In the genomic region with DNA sequence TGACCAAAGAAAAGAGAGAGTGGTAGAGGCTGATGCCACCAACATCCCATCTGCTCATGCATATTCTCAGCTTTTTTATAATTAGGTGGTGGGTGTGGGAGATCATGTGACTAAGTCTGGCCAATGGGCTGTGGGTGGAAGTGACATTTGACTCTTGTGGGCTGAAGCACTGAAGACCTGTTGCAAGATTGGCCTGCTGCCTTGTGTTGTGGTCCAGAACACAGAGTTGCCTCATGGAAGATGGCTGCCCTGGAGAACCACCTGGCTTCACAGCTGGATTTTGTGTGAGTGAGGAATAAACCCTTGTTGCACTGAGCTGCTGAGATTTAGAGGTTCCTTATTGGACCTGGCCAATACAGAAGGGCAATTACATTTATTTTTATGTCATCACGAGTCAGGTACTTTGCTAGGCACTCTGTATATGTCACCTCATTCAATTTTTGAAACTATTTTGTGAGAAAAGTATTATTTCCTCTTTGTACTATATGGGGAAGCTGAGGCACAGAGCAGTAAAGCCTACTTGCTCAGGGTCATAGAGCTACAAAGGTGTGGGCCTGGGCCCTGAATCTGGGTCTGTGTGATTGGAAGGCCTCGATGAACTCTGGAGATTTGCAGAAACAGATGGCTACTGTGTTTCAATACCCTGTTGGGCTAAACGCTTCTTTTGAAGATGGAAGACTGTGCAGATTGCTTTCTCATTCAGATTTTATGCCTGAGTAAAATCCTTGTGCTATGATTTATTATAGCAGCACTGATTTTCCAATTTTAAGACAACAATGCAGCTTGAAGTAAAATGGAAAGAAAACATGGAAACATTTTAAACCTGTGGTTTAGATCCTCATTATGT, we compare ENCODE assay signal across 17 cellular contexts.
DNase-seq lines count a peak whose midpoint lies in the region; ATAC-seq, FAIRE-seq and TF ChIP-seq lines count a peak whose summit lies in the region.
"Had no signal": no experiment of that assay in that cellular context is flagged by ENCODE, and none has a peak within 500 bp of the region (broad histone marks: within the 10 kb centered on the region; RNA-seq: fewer than 3 reads in every experiment).

No MANE protein-coding gene starts in this region.

- TF ChIP-seq RAD21 in H1 (IDR thresholded peaks at IDR 0.05 in 1 of 2, conservative IDR thresholded peaks at IDR 0.05 in 1 of 2; ENCODE audit: low read depth in 2 of 2, low read length in 2 of 2): no peak

- no peak overlapping the region for H2AK5ac ChIP-seq in H1 (ENCODE audit: low read depth, low read length)

- H3K36me3 ChIP-seq in H1 (ENCODE audit: control insufficient read depth in 2 of 4, insufficient read depth in 4 of 4, low read length in 3 of 4): no peaks in the 10 kb centered on the region
- H3K36me3 ChIP-seq in spleen: no peaks in the 10 kb centered on the region
- H3K36me3 ChIP-seq: neutrophil, upper lobe of right lung had no signal

- no peak overlapping the region for H3K27ac ChIP-seq in H1 (ENCODE audit: low read depth, low read length)
- no peak overlapping the region for H3K27ac ChIP-seq in spleen
- H3K27ac ChIP-seq: neutrophil, upper lobe of right lung had no signal

- H2AFZ ChIP-seq in H1 (ENCODE audit: low read length): no peak overlapping the region

- peaks cover 0 to 1% of the 10 kb centered on the region in 2 experiments for H4K20me1 ChIP-seq in H1 (replicated peaks in 1 of 2; ENCODE audit: control insufficient read depth in 1 of 2, insufficient read depth in 2 of 2, low read length in 2 of 2)

- peaks cover 15% of the 10 kb centered on the region for H3K4me1 Mint-ChIP-seq in activated CD8-positive, alpha-beta memory T cell treated with anti-CD3 and anti-CD28 coated beads, Interleukin-2, amount 10 ng/mL, durations not matched to agents 7 days and 5 days

- no peak overlapping the region for H3K23ac ChIP-seq in H1 (ENCODE audit: insufficient read length)

- no peak overlapping the region for H3K27ac Mint-ChIP-seq in activated CD8-positive, alpha-beta memory T cell treated with anti-CD3 and anti-CD28 coated beads, Interleukin-2, amount 10 ng/mL, durations not matched to agents 7 days and 5 days

- no peak overlapping the region for H3K14ac ChIP-seq in H1 (ENCODE audit: insufficient read length)

- no peak overlapping the region for H4K5ac ChIP-seq in H1 (ENCODE audit: insufficient read length, low read depth, low read length)

- no peak overlapping the region for H2BK5ac ChIP-seq in H1 (ENCODE audit: low read depth, low read length)

- no peak overlapping the region for H3K4me3 Mint-ChIP-seq in activated CD8-positive, alpha-beta memory T cell treated with anti-CD3 and anti-CD28 coated beads, Interleukin-2, amount 10 ng/mL, durations not matched to agents 7 days and 5 days

- no peak for TF ChIP-seq EP300 in H1 (IDR thresholded peaks at IDR 0.05; ENCODE audit: borderline replicate concordance in 1 of 2, low read depth in 2 of 2, low read length in 2 of 2)

- no peak overlapping the region for H2BK120ac ChIP-seq in H1 (replicated peaks; ENCODE audit: low read depth, low read length)

- no peak overlapping the region for H3K56ac ChIP-seq in H1 (replicated peaks; ENCODE audit: insufficient read length, low read depth, low read length)

- no peaks in the 10 kb centered on the region for H3K79me2 ChIP-seq in H1 (ENCODE audit: control insufficient read depth in 1 of 2, insufficient read depth in 2 of 2, low read length in 2 of 2)

- no peaks in the 10 kb centered on the region for H3K9me3 Mint-ChIP-seq in activated CD8-positive, alpha-beta memory T cell treated with anti-CD3 and anti-CD28 coated beads, Interleukin-2, amount 10 ng/mL, durations not matched to agents 7 days and 5 days (ENCODE audit: low read depth)

- no peak overlapping the region for H2BK15ac ChIP-seq in H1 (ENCODE audit: low read length)

- POLR2A ChIA-PET in H1 (lab: Charles Lee; ENCODE audit: partially characterized antibody): no interaction called here

- no peaks in the 10 kb centered on the region for H3K36me3 Mint-ChIP-seq in activated CD8-positive, alpha-beta memory T cell treated with anti-CD3 and anti-CD28 coated beads, Interleukin-2, amount 10 ng/mL, durations not matched to agents 7 days and 5 days

- WGBS in H1 (ENCODE audit: extremely low coverage in 1 of 2, insufficient coverage in 1 of 2, insufficient read length in 1 of 2, insufficient replicate concordance in 2 of 2, low coverage in 1 of 2, low lambda C conversion rate in 2 of 2, missing lambda C conversion rate in 1 of 2), 2 experiments: 96% methylated on average over 3 of the region's 3 CpGs; no CpG with 5 or more reads in 1 of the 2 experiments
- WGBS in spleen, 5 donors: 83 to 90% (median 84%) methylated on average over 3 of the region's 3 CpGs

- H3K27me3 ChIP-seq in H1 (replicated peaks in 1 of 4; ENCODE audit: control insufficient read depth in 3 of 4, extremely low read depth in 1 of 4, insufficient read depth in 3 of 4, low read length in 3 of 4): no peaks in the 10 kb centered on the region
- H3K27me3 ChIP-seq in spleen (replicated peaks in 1 of 7): peaks cover 0 to 29% (median 0%) of the 10 kb centered on the region in 7 donors
- H3K27me3 ChIP-seq: upper lobe of right lung had no signal

- H2BK12ac ChIP-seq in H1 (ENCODE audit: low read depth, low read length): no peak overlapping the region

- CTCF ChIA-PET in activated CD8-positive, alpha-beta memory T cell treated with anti-CD3 and anti-CD28 coated beads, Interleukin-2, amount 10 ng/mL, durations not matched to agents 7 days and 5 days (lab: Charles Lee): interaction anchor here (2.7 kb wide), 1 partner anchor 11 kb away, joined by 10 read pairs; no protein-coding TSS in a partner anchor
- CTCF ChIA-PET in H1 (lab: Charles Lee; ENCODE audit: partially characterized antibody): interaction anchor here (4.5 kb wide), 1 partner anchor 10 kb away, joined by 17 read pairs; no protein-coding TSS in a partner anchor

- peak; percentile 40 for DNase-seq in activated CD8-positive, alpha-beta memory T cell treated with anti-CD3 and anti-CD28 coated beads, Interleukin-2, amount 10 ng/mL, durations not matched to agents 7 days and 5 days
- DNase-seq in activated CD8-positive, alpha-beta memory T cell treated with anti-CD3 and anti-CD28 coated beads for 24 hours: no peak
- DNase-seq in NCI-H524 (lab: John Stamatoyannopoulos, UW) (peak; percentile 68 to 93), H1 (ENCODE audit: low read depth in 1 of 2, low spot score in 2 of 2) (no peak), spleen (peak; percentile 4), Ammon's horn (ENCODE audit: low spot score) (no peak)
- DNase-seq: activated CD4-positive, alpha-beta T cell treated with anti-CD3 and anti-CD28 coated beads, Interleukin-2, amount 50 U/mL, for 1 hour; activated effector memory CD4-positive, alpha-beta T cell treated with Interleukin-2 at 50 U/mL for 16 hours; DMS53; hypothalamus; NCI-H2081; stimulated activated CD4-positive, alpha-beta T cell treated with anti-CD3 and anti-CD28 coated beads, Interleukin-15, amount 100 ng/mL, for 24 hours; upper lobe of right lung had no signal

- H3K27me3 Mint-ChIP-seq in activated CD8-positive, alpha-beta memory T cell treated with anti-CD3 and anti-CD28 coated beads, Interleukin-2, amount 10 ng/mL, durations not matched to agents 7 days and 5 days: peaks cover 24% of the 10 kb centered on the region

- H3K4me1 ChIP-seq in H1 (replicated peaks in 1 of 4; ENCODE audit: control insufficient read depth in 3 of 4, insufficient read depth in 4 of 4, low read length in 3 of 4) (no peaks in the 10 kb centered on the region), spleen (peaks cover 0 to 3% (median 0%) of the 10 kb centered on the region in 6 donors)
- H3K4me1 ChIP-seq: upper lobe of right lung had no signal

- no peak overlapping the region for H3K18ac ChIP-seq in H1 (ENCODE audit: extremely low read depth, low read length)

- H3K23me2 ChIP-seq in H1 (ENCODE audit: low read depth, low read length): no peaks in the 10 kb centered on the region

- H4K91ac ChIP-seq in H1 (replicated peaks; ENCODE audit: insufficient read length, low read length): no peak overlapping the region

- no peak for ATAC-seq in activated CD8-positive, alpha-beta memory T cell treated with anti-CD3 and anti-CD28 coated beads, Interleukin-2, amount 10 ng/mL, durations not matched to agents 7 days and 5 days
- ATAC-seq in HG03045 (IDR thresholded peaks at IDR 0.05; ENCODE audit: unreplicated experiment): no peak
- ATAC-seq in HG02884 (IDR thresholded peaks at IDR 0.05; ENCODE audit: unreplicated experiment): no peak
- ATAC-seq: upper lobe of right lung had no signal

- no peaks in the 10 kb centered on the region; the same call in 1 of the 2 replicates for H3K79me1 ChIP-seq in H1 (ENCODE audit: low read depth, low read length)

- 0 out of 2 replicates have a peak overlapping the region, but pooled peaks have one; percentile 18 for H2BK20ac ChIP-seq in H1 (ENCODE audit: low read length)

- no peak overlapping the region for H3K9ac ChIP-seq in H1 (replicated peaks in 1 of 4; ENCODE audit: extremely low read depth in 1 of 4, low read depth in 3 of 4, low read length in 3 of 4)

- FAIRE-seq in H1 (lab: Jason Lieb, UNC): no peak

- no peak overlapping the region for H3K4ac ChIP-seq in H1 (replicated peaks; ENCODE audit: insufficient read length, low read depth, low read length)

- no peak overlapping the region for H3K4me2 ChIP-seq in H1 (ENCODE audit: insufficient read depth in 1 of 2, low read depth in 2 of 2, low read length in 2 of 2)

- TF ChIP-seq CTCF in H1 (IDR thresholded peaks at IDR 0.05; ENCODE audit: control extremely low read depth in 1 of 3, insufficient read depth in 1 of 3, low read depth in 1 of 3, low read length in 3 of 3): no peak
- TF ChIP-seq CTCF in spleen (IDR thresholded peaks at IDR 0.05 in 8 of 11, conservative IDR thresholded peaks at IDR 0.05 in 3 of 11): no peak

- no peak overlapping the region for H3K4me3 ChIP-seq in H1 (ENCODE audit: extremely low read depth in 1 of 4, insufficient read depth in 2 of 4, low read depth in 3 of 4, low read length in 4 of 4)
- no peak overlapping the region for H3K4me3 ChIP-seq in spleen
- H3K4me3 ChIP-seq: lung, upper lobe of right lung had no signal

- H3K9me3 ChIP-seq in H1 (ENCODE audit: insufficient read depth in 2 of 2, low read depth in 1 of 2, low read length in 1 of 2) (no peaks in the 10 kb centered on the region), spleen (no peaks in the 10 kb centered on the region)
- H3K9me3 ChIP-seq: neutrophil, upper lobe of right lung had no signal

- H4K8ac ChIP-seq in H1 (ENCODE audit: extremely low read depth, insufficient read depth, low read length): no peak overlapping the region

- TF ChIP-seq POLR2A in H1 (IDR thresholded peaks at IDR 0.05; ENCODE audit: control extremely low read depth in 1 of 2, low read depth in 2 of 2, low read length in 2 of 2): no peak
- no peak for TF ChIP-seq POLR2A in spleen (IDR thresholded peaks at IDR 0.05)

- intact Hi-C loops in spleen (cut with DNase I; ENCODE audit: low total_unique reads): no loop called here

TF ChIP-seq in H1, 55 proteins besides CTCF, POLR2A, EP300 and RAD21 (continues in another document):
- no peak for TF ChIP-seq POU5F1 (IDR thresholded peaks at IDR 0.05; ENCODE audit: low read depth, low read length)
- no peak for TF ChIP-seq ZNF274 (IDR thresholded peaks at IDR 0.05; ENCODE audit: borderline replicate concordance, extremely low read depth, low read length)
- TF ChIP-seq CTBP2 (IDR thresholded peaks at IDR 0.05; ENCODE audit: borderline replicate concordance, insufficient read depth, insufficient read length, low read length): no peak

Comparison
In these comparisons a context has a peak if more than half of its experiments do, and no peak if none do; other contexts are left out.
1. DNase-seq: peak in activated CD8-positive, alpha-beta memory T cell treated with anti-CD3 and anti-CD28 coated beads, Interleukin-2, amount 10 ng/mL, durations not matched to agents 7 days and 5 days (single experiment), NCI-H524 (2 of 2) and spleen (single experiment); none in activated CD8-positive, alpha-beta memory T cell treated with anti-CD3 and anti-CD28 coated beads for 24 hours (single experiment), H1 (0 of 2) and Ammon's horn (single experiment).